23 cellular contexts compared by ENCODE assay signal in the genomic region with DNA sequence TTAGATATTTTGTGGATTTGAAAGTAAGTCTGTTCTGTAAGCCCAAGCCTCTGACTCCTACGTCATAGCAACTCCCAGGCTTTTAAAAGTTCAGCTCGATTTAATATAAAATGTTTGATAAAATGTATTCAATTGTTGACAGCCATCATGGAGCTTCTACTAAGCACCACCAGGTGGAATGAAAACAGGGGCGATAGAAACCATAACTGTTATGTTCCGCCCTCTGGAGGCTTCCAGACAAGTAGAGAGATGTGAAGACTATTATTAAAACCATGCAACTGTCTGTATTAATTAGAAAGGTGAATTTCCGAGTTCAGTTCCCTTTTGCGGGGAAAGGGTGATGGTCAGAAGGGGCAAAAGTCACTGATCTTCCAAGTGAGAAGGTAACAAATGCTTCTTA.
DNase-seq lines count a peak whose midpoint lies in the region; ATAC-seq, FAIRE-seq and TF ChIP-seq lines count a peak whose summit lies in the region.
"Had no signal": no experiment of that assay in that cellular context is flagged by ENCODE, and none has a peak within 500 bp of the region (broad histone marks: within the 10 kb centered on the region; RNA-seq: fewer than 3 reads in every experiment).

No MANE protein-coding gene starts in this region.

- H3K4me2 ChIP-seq in K562 (ENCODE audit: insufficient read depth, low read length): no peak overlapping the region
- H3K4me2 ChIP-seq: A549, BLaER1, GM23338 had no signal

- H3K9ac ChIP-seq in K562 (ENCODE audit: insufficient read depth in 1 of 2, low read depth in 2 of 2, low read length in 2 of 2): no peak overlapping the region
- H3K9ac ChIP-seq: BLaER1 had no signal

- intact Hi-C loops in K562 (cut with micrococcal nuclease): no loop called here

- peaks cover 2 to 3% of the 10 kb centered on the region in 2 experiments; a peak in 1 of 5 replicates for H3K27me3 ChIP-seq in K562 (ENCODE audit: control insufficient read depth in 2 of 2, insufficient read depth in 2 of 2, low read length in 2 of 2)
- H3K27me3 ChIP-seq: BLaER1 had no signal

- WGBS in K562 (ENCODE audit: insufficient coverage, low coverage, missing lambda C conversion rate): 2% methylated on average over 6 of the region's 6 CpGs

- POLR2A ChIA-PET in K562 (lab: Yijun Ruan, JAX): no interaction called here

- H3K9me1 ChIP-seq in K562 (ENCODE audit: control insufficient read depth, insufficient read depth, low read length): no peaks in the 10 kb centered on the region

- no peaks in the 10 kb centered on the region for H3K9me3 ChIP-seq in K562 (replicated peaks; ENCODE audit: control insufficient read depth, insufficient read depth, low read depth, low read length)
- H3K9me3 ChIP-seq: A549, BLaER1 had no signal

- CTCF ChIA-PET in K562 (lab: Yijun Ruan, JAX; ENCODE audit: low intra/inter-chr PET ratio): no interaction called here

- no peak for TF ChIP-seq EP300 in K562 (IDR thresholded peaks at IDR 0.05; ENCODE audit: low read length)

- in situ Hi-C loops in K562 (cut with MboI): no loop called here

- H3K4me1 ChIP-seq in K562 (replicated peaks in 1 of 2; ENCODE audit: control insufficient read depth in 2 of 2, insufficient read depth in 2 of 2, low read length in 2 of 2): no peaks in the 10 kb centered on the region
- H3K4me1 ChIP-seq: A549, BLaER1 had no signal

- no peak overlapping the region for H3K4me3 ChIP-seq in Jurkat, Clone E6-1 (ENCODE audit: low read length)
- H3K4me3 ChIP-seq in K562: no peak overlapping the region
- H3K4me3 ChIP-seq: A549, BLaER1, GM23338 had no signal

- no peak for FAIRE-seq in K562 (lab: Jason Lieb, UNC)
- FAIRE-seq: A549, G401.6, GM12892, H54 had no signal

- no peak overlapping the region for H2AFZ ChIP-seq in K562 (ENCODE audit: low read depth, low read length)
- H2AFZ ChIP-seq: GM23338 had no signal

- no peak for TF ChIP-seq POLR2A in K562 (conservative IDR thresholded peaks at IDR 0.05)

- H3K36me3 ChIP-seq in K562 (ENCODE audit: control insufficient read depth, insufficient read depth, low read length): no peaks in the 10 kb centered on the region
- H3K36me3 ChIP-seq: BLaER1 had no signal

- peak; percentile 55; the same call in 1 of the 3 replicates for ATAC-seq in K562
- ATAC-seq in HG02623 (IDR thresholded peaks at IDR 0.05; ENCODE audit: unreplicated experiment): no peak
- ATAC-seq: A549; CD8-positive, alpha-beta T cell; GM23338 had no signal

- no peak overlapping the region for H3K27ac ChIP-seq in K562 (ENCODE audit: extremely low read depth, low read depth, low read length)
- H3K27ac ChIP-seq: 22Rv1, A549, BLaER1 had no signal

- no peaks in the 10 kb centered on the region for H3K79me2 ChIP-seq in K562 (ENCODE audit: control insufficient read depth, insufficient read depth, low read length)

- H4K20me1 ChIP-seq in K562 (replicated peaks; ENCODE audit: control insufficient read depth, insufficient read depth, low read length): no peaks in the 10 kb centered on the region
- H4K20me1 ChIP-seq: BLaER1 had no signal

- TF ChIP-seq RAD21 in K562 (CRISPR knock-in tag; conservative IDR thresholded peaks at IDR 0.05 in 1 of 2, IDR thresholded peaks at IDR 0.05 in 1 of 2): peak in 1 of 2 experiments; percentile 19; a peak in 1 of 4 replicates

- peak; percentile 41 for DNase-seq in NCI-H2227 (lab: John Stamatoyannopoulos, UW; ENCODE audit: unreplicated experiment)
- no peak for DNase-seq in NCI-H2227 treated with DMSO at 0.1 percent for 48 hours (lab: John Stamatoyannopoulos, UW)
- DNase-seq in Jurkat, Clone E6-1 (ENCODE audit: low read depth, low spot score): peak; percentile 14
- no peak for DNase-seq in K562 (ENCODE audit: extremely low read depth in 1 of 4, low spot score in 3 of 4)
- no peak for DNase-seq in NCI-H146 (lab: John Stamatoyannopoulos, UW)
- no peak for DNase-seq in GM10266 (ENCODE audit: extremely low spot score)
- DNase-seq: AML-193; Calu3; CD8-positive, alpha-beta T cell; DMS53; DND-41; EL; HCEC 1CT; HFFc6; KBM-7 had no signal

- BruUV-seq in K562 (replicated peaks; lab: Mats Ljungman, UMichigan): no TSS peak

- peak in 2 of 3 experiments; percentile 31 to 80; a peak in 3 of 6 replicates for TF ChIP-seq CTCF in K562 (IDR thresholded peaks at IDR 0.05 in 2 of 3, conservative IDR thresholded peaks at IDR 0.05 in 1 of 3; ENCODE audit: insufficient read depth in 2 of 3, low read depth in 1 of 3, low read length in 3 of 3)
- TF ChIP-seq CTCF in GM10266 (IDR thresholded peaks at IDR 0.05; ENCODE audit: control insufficient read depth, insufficient read depth, low read depth, missing control alignments): no peak

TF ChIP-seq in K562, 482 proteins besides CTCF, POLR2A, EP300 and RAD21 (continues in another document):
- no peak for TF ChIP-seq BCOR (IDR thresholded peaks at IDR 0.05)
- TF ChIP-seq ZNF239 (CRISPR knock-in tag; IDR thresholded peaks at IDR 0.05): no peak
- no peak for TF ChIP-seq ZNF24 (IDR thresholded peaks at IDR 0.05)
- no peak for TF ChIP-seq PTRF (tag; IDR thresholded peaks at IDR 0.05)
- TF ChIP-seq CHD1 (IDR thresholded peaks at IDR 0.05; ENCODE audit: low read length): no peak
- TF ChIP-seq HDAC2 (IDR thresholded peaks at IDR 0.05): no peak
- TF ChIP-seq TGIF2 (CRISPR knock-in tag; IDR thresholded peaks at IDR 0.05): no peak
- TF ChIP-seq, protein P1, sequence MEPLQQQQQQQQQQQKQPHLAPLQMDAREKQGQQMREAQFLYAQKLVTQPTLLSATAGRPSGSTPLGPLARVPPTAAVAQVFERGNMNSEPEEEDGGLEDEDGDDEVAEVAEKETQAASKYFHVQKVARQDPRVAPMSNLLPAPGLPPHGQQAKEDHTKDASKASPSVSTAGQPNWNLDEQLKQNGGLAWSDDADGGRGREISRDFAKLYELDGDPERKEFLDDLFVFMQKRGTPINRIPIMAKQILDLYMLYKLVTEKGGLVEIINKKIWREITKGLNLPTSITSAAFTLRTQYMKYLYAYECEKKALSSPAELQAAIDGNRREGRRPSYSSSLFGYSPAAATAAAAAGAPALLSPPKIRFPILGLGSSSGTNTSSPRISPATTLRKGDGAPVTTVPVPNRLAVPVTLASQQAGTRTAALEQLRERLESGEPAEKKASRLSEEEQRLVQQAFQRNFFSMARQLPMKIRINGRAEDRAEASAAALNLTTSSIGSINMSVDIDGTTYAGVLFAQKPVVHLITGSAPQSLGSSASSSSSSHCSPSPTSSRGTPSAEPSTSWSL (CRISPR knock-in tag; IDR thresholded peaks at IDR 0.05; ENCODE audit: borderline replicate concordance): no peak
- TF ChIP-seq, protein P2, sequence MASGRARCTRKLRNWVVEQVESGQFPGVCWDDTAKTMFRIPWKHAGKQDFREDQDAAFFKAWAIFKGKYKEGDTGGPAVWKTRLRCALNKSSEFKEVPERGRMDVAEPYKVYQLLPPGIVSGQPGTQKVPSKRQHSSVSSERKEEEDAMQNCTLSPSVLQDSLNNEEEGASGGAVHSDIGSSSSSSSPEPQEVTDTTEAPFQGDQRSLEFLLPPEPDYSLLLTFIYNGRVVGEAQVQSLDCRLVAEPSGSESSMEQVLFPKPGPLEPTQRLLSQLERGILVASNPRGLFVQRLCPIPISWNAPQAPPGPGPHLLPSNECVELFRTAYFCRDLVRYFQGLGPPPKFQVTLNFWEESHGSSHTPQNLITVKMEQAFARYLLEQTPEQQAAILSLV (tag; IDR thresholded peaks at IDR 0.05): no peak
- TF ChIP-seq MED1 (CRISPR knock-in tag; IDR thresholded peaks at IDR 0.05; ENCODE audit: borderline replicate concordance): no peak
- TF ChIP-seq ESRRA (IDR thresholded peaks at IDR 0.05; ENCODE audit: borderline replicate concordance, low read depth): no peak
- no peak for TF ChIP-seq KLF1 (tag; IDR thresholded peaks at IDR 0.05)
- TF ChIP-seq ZNF165 (CRISPR knock-in tag; IDR thresholded peaks at IDR 0.05; ENCODE audit: borderline replicate concordance): no peak
- TF ChIP-seq ZNF212 (CRISPR knock-in tag; IDR thresholded peaks at IDR 0.05): no peak
- no peak for TF ChIP-seq BRF1 (IDR thresholded peaks at IDR 0.05; ENCODE audit: borderline replicate concordance, extremely low read depth, insufficient read length)
- TF ChIP-seq, protein P3, sequence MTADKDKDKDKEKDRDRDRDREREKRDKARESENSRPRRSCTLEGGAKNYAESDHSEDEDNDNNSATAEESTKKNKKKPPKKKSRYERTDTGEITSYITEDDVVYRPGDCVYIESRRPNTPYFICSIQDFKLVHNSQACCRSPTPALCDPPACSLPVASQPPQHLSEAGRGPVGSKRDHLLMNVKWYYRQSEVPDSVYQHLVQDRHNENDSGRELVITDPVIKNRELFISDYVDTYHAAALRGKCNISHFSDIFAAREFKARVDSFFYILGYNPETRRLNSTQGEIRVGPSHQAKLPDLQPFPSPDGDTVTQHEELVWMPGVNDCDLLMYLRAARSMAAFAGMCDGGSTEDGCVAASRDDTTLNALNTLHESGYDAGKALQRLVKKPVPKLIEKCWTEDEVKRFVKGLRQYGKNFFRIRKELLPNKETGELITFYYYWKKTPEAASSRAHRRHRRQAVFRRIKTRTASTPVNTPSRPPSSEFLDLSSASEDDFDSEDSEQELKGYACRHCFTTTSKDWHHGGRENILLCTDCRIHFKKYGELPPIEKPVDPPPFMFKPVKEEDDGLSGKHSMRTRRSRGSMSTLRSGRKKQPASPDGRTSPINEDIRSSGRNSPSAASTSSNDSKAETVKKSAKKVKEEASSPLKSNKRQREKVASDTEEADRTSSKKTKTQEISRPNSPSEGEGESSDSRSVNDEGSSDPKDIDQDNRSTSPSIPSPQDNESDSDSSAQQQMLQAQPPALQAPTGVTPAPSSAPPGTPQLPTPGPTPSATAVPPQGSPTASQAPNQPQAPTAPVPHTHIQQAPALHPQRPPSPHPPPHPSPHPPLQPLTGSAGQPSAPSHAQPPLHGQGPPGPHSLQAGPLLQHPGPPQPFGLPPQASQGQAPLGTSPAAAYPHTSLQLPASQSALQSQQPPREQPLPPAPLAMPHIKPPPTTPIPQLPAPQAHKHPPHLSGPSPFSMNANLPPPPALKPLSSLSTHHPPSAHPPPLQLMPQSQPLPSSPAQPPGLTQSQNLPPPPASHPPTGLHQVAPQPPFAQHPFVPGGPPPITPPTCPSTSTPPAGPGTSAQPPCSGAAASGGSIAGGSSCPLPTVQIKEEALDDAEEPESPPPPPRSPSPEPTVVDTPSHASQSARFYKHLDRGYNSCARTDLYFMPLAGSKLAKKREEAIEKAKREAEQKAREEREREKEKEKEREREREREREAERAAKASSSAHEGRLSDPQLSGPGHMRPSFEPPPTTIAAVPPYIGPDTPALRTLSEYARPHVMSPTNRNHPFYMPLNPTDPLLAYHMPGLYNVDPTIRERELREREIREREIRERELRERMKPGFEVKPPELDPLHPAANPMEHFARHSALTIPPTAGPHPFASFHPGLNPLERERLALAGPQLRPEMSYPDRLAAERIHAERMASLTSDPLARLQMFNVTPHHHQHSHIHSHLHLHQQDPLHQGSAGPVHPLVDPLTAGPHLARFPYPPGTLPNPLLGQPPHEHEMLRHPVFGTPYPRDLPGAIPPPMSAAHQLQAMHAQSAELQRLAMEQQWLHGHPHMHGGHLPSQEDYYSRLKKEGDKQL (CRISPR knock-in tag; IDR thresholded peaks at IDR 0.05; ENCODE audit: borderline replicate concordance): no peak
- TF ChIP-seq PML (IDR thresholded peaks at IDR 0.05; ENCODE audit: low read length): no peak

Comparison
In these comparisons a context has a peak if more than half of its experiments do, and no peak if none do; other contexts are left out.
1. DNase-seq: peak in NCI-H2227 (single experiment) and Jurkat, Clone E6-1 (single experiment); none in NCI-H2227 treated with DMSO at 0.1 percent for 48 hours (single experiment), K562 (0 of 4), NCI-H146 (single experiment) and GM10266 (single experiment).